ENCODE assay signal across 9 cellular contexts in the genomic region with DNA sequence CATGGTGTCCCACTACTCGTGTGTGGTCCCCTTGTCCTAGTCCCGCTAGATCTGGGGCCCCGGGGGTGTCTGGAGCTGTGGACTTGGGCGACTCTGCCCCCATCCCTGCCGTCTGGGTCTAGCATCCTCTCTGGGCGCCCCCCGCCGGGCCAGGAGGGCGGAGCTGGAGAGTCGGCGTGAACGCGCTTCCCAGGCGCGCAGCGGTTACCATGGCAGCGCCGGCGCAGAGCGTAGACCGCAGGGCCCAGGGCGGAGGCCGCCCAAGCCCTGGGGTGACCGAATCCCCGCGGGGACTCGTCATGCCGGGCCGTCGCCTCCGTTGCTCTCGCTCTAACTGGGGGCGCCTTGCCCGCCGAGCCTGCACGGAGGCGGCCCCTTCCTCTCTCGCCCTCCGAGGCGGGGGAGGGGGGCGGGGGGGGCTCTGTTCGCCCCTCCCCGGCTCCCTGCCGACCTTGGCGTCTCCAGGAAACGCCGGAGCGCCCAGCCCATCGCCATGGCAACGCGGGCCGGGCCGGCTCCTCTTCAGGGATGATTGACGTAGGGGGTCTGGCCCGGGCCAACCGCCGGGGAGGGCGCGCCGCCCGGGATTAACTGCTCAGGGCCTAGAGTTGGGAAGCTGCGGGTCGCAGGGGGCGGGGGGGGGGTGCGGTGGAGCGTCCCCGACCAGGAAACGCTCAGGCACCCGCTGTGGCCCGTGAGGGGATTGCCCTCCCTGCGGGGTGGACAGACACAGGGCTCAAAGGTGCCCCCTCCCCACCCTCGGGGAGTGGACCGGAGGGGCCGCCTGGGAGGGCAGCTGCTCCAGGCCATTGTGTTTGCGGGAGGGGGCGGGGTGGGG. TPM values are rescaled to one million over a fixed set of nuclear protein-coding genes. Genes with fewer than 3 reads are reported as not detected.
DNase-seq lines count a peak whose midpoint lies in the region; ATAC-seq and TF ChIP-seq lines count a peak whose summit lies in the region.
"Had no signal": no experiment of that assay in that cellular context is flagged by ENCODE, and none has a peak within 500 bp of the region (broad histone marks: within the 10 kb centered on the region; RNA-seq: fewer than 3 reads in every experiment).

No MANE protein-coding gene starts in this region.

- no peak for TF ChIP-seq CTCF in HFF-Myc (IDR thresholded peaks at IDR 0.05; ENCODE audit: low read depth, low read length, missing control alignments)
- peak in 5 of 56 donors; percentile 8 to 22 (median 15) for TF ChIP-seq CTCF in dorsolateral prefrontal cortex (IDR thresholded peaks at IDR 0.05 in 54 of 56, conservative IDR thresholded peaks at IDR 0.05 in 2 of 56; ENCODE audit: low read depth in 1 of 56, partially characterized antibody in 56 of 56)
- TF ChIP-seq CTCF in lung (IDR thresholded peaks at IDR 0.05; ENCODE audit: control extremely low read depth, extremely low read depth): no peak

- H3K36me3 ChIP-seq in lung (ENCODE audit: control insufficient read depth in 2 of 2, insufficient read depth in 2 of 2, low read length in 2 of 2): peaks cover 0 to 11% of the 10 kb centered on the region in 2 donors

- H3K9me3 ChIP-seq in lung (ENCODE audit: control insufficient read depth in 2 of 2, insufficient read depth in 1 of 2, low read length in 1 of 2): no peaks in the 10 kb centered on the region

- ATAC-seq in lung (ENCODE audit: insufficient read depth, low FRiP score) (peak; percentile 55), GM21526 (IDR thresholded peaks at IDR 0.05; ENCODE audit: low FRiP score, unreplicated experiment) (no peak)

- peaks cover 0 to 20% of the 10 kb centered on the region in 2 donors for H3K4me1 ChIP-seq in lung (ENCODE audit: control insufficient read depth in 2 of 2, insufficient read depth in 2 of 2, low read length in 2 of 2)

- H3K27me3 ChIP-seq in dorsolateral prefrontal cortex (no peaks in the 10 kb centered on the region), lung (ENCODE audit: control insufficient read depth, insufficient read depth) (no peaks in the 10 kb centered on the region)

- DNase-seq in ELF-1 (ENCODE audit: low read depth, low spot score) (peak; percentile 95), HFF-Myc (ENCODE audit: extremely low read depth, low read depth) (no peak), NCI-H2107 (lab: John Stamatoyannopoulos, UW) (peak; percentile 85), dorsolateral prefrontal cortex (peak in 9 of 10 donors; percentile 44 to 89 (median 76)), lung (ENCODE audit: low spot score) (no peak)
- peak; percentile 56 to 63 for DNase-seq in activated CD4-positive, alpha-beta T cell treated with anti-CD3 and anti-CD28 coated beads, Interleukin-2, amount 50 U/mL, for 4 hours
- peak; percentile 78 to 79 for DNase-seq in stimulated activated CD8-positive, alpha-beta memory T cell treated with anti-CD3 and anti-CD28 coated beads, Interleukin-15, amount 100 ng/mL, for 48 hours (ENCODE audit: low read depth in 2 of 2)

- peak overlapping the region; percentile 13 for H3K4me3 ChIP-seq in HFF-Myc (replicated peaks; ENCODE audit: low read depth, low read length)
- peak overlapping the region; percentile 27 to 73 (median 60) for H3K4me3 ChIP-seq in dorsolateral prefrontal cortex
- H3K4me3 ChIP-seq in lung: no peak overlapping the region

- intact Hi-C loops in dorsolateral prefrontal cortex (cut with DNase I): no loop called here

- H3K27ac ChIP-seq in dorsolateral prefrontal cortex (peak overlapping the region in 57 of 59 donors; percentile 14 to 95 (median 76)), lung (ENCODE audit: low read depth in 1 of 2, low read length in 1 of 2) (peak overlapping the region in 1 of 2 donors; percentile 48)

- 3 to 5% methylated on average over 61 to 76 of the region's 76 CpGs for WGBS in lung, 2 donors

RNA-seq across cellular contexts. Expression of gene ISYNA1, which starts 8.9 kb away (rescaled TPM):
- 100 to 1,000 TPM in 1 of 120 experiments, 10 to 100 TPM in 118, 1 to 10 TPM in 1; 7.4 to 118 (median 26.3) TPM for total RNA-seq in dorsolateral prefrontal cortex
- 10 to 100 TPM; 24.9 to 56.7 TPM for total RNA-seq in lung
- polyA plus RNA-seq in lung: 10 to 100 TPM; 14.7 to 25.1 TPM

RNA-seq across cellular contexts. Expression of gene SSBP4, which starts 9.9 kb away (rescaled TPM):
- 100 to 1,000 TPM in 39 of 120 experiments, 10 to 100 TPM in 81; 42.5 to 168 (median 93.8) TPM for total RNA-seq in dorsolateral prefrontal cortex
- total RNA-seq in lung: 10 to 100 TPM; 31.7 to 95.3 TPM
- polyA plus RNA-seq in lung: 10 to 100 TPM; 60.3 to 84.4 TPM

RNA-seq across cellular contexts. Expression of gene LRRC25, which starts 31.6 kb away (rescaled TPM):
- total RNA-seq in dorsolateral prefrontal cortex (10 to 100 TPM in 1 of 120 experiments, 1 to 10 TPM in 99, under 1 TPM in 19, not detected in 1; 0.44 to 11.8 (median 1.8) TPM), lung (10 to 100 TPM in 1 of 2 donors, 1 to 10 TPM in 1; 8.5 to 38.0 TPM)
- 100 to 1,000 TPM in 1 of 2 donors, 10 to 100 TPM in 1; 16.1 to 119 TPM for polyA plus RNA-seq in lung
- total RNA-seq: activated CD8-positive, alpha-beta memory T cell treated with anti-CD3 and anti-CD28 coated beads for 36 hours had no signal

RNA-seq across cellular contexts. Expression of gene GDF15, which starts 43.1 kb away (rescaled TPM):
- 1 to 10 TPM in 56 of 120 experiments, under 1 TPM in 35, not detected in 29; 0.43 to 7.1 (median 1.2) TPM for total RNA-seq in dorsolateral prefrontal cortex
- total RNA-seq in lung: 10 to 100 TPM; 49.7 to 64.0 TPM
- polyA plus RNA-seq in lung: 100 to 1,000 TPM in 1 of 2 donors, 10 to 100 TPM in 1; 45.4 to 119 TPM
- total RNA-seq: activated CD8-positive, alpha-beta memory T cell treated with anti-CD3 and anti-CD28 coated beads for 36 hours had no signal

Comparison
In these comparisons a context has a peak if more than half of its experiments do, and no peak if none do; other contexts are left out.
1. DNase-seq: peak in ELF-1 (single experiment), NCI-H2107 (single experiment), activated CD4-positive, alpha-beta T cell treated with anti-CD3 and anti-CD28 coated beads, Interleukin-2, amount 50 U/mL, for 4 hours (2 of 2), dorsolateral prefrontal cortex (9 of 10) and stimulated activated CD8-positive, alpha-beta memory T cell treated with anti-CD3 and anti-CD28 coated beads, Interleukin-15, amount 100 ng/mL, for 48 hours (2 of 2); none in HFF-Myc (single experiment) and lung (single experiment).